ENCODE assay signal across 10 cellular contexts in the genomic region with DNA sequence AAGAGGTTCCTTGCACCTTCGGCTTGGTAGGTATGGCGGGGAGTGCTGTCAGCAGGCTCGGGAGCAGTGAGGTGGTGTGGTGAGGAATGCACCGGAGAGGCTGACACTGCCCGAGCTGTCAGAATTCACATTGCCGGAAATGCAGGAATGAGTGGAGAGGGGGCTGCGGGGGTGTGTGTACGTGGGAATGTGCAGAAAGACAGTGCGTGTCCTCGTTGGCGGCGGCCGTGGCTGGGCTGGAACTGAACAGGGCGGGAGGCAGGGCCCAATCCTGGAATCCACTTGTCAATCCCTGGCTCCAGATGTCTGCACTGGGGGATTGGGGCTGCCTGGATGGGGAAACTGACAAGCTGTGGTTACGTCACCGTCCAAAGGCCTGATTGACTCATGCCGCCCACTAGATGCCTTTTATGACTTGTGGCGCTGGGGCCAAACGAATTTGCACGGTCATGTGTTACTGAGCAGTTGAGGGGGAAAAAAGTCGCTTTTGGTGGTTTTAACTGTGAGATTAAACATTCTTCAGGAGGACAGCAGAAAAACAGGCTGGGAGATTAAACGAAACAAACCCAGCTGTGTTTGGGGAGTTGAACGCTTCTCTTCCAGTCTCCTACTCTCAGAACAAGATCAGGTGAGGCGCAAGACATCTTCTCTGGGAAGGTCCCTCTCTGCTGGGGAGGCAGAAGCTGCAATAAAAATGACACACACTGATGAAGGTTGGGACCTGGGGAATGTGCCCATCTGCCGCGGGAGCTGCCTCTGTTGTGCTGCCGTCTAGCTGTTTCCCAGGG.
DNase-seq lines count a peak whose midpoint lies in the region; ATAC-seq, FAIRE-seq and TF ChIP-seq lines count a peak whose summit lies in the region.
"Had no signal": no experiment of that assay in that cellular context is flagged by ENCODE, and none has a peak within 500 bp of the region (broad histone marks: within the 10 kb centered on the region; RNA-seq: fewer than 3 reads in every experiment).

No MANE protein-coding gene starts in this region.

- H3K27me3 ChIP-seq in K562 (ENCODE audit: control insufficient read depth in 2 of 2, insufficient read depth in 2 of 2, low read length in 2 of 2) (peaks cover 33 to 71% of the 10 kb centered on the region in 2 experiments; a peak in 4 of 5 replicates), tibial nerve (no peaks in the 10 kb centered on the region)

- peak; percentile 89 for DNase-seq in HS-27A (ENCODE audit: low read depth)
- DNase-seq in K562 (ENCODE audit: extremely low read depth in 1 of 4, low spot score in 3 of 4) = peak in 3 of 4 experiments; percentile 18 to 33 (median 19)
- DNase-seq in left colon = peak; percentile 25 to 43
- peak; percentile 50 to 70 for DNase-seq in tibial nerve (ENCODE audit: low spot score in 2 of 2)
- DNase-seq in GM12891 (ENCODE audit: insufficient read length, low spot score) = no peak
- no peak for DNase-seq in stimulated activated naive CD4-positive, alpha-beta T cell treated with Interleukin-2 at 50 U/mL for 16 hours (lab: John Stamatoyannopoulos, UW)
- no peak for DNase-seq in hippocampal formation (lab: John Stamatoyannopoulos, UW)
- DNase-seq in activated naive CD4-positive, alpha-beta T cell treated with Interleukin-2 at 50 U/mL for 16 hours = no peak
- DNase-seq: NCI-H1930, substantia nigra had no signal

- H3K27ac ChIP-seq in K562 (ENCODE audit: extremely low read depth, low read depth, low read length) (no peak overlapping the region), tibial nerve (peak overlapping the region in 1 of 4 donors; percentile 51)

- H3K4me3 ChIP-seq in K562 (no peak overlapping the region), tibial nerve (no peak overlapping the region)

- no peak overlapping the region for H3K4me2 ChIP-seq in K562 (ENCODE audit: insufficient read depth, low read length)

- H3K4me1 ChIP-seq in K562 (replicated peaks in 1 of 2; ENCODE audit: control insufficient read depth in 2 of 2, insufficient read depth in 2 of 2, low read length in 2 of 2) = no peaks in the 10 kb centered on the region; a peak in 1 of 5 replicates
- peaks cover 0 to 26% (median 3%) of the 10 kb centered on the region in 4 donors for H3K4me1 ChIP-seq in tibial nerve

- TF ChIP-seq RAD21 in K562 (CRISPR knock-in tag; conservative IDR thresholded peaks at IDR 0.05 in 1 of 2, IDR thresholded peaks at IDR 0.05 in 1 of 2) = no peak

- TF ChIP-seq CTCF in K562 (IDR thresholded peaks at IDR 0.05 in 2 of 3, conservative IDR thresholded peaks at IDR 0.05 in 1 of 3; ENCODE audit: insufficient read depth in 2 of 3, low read depth in 1 of 3, low read length in 3 of 3) = no peak
- TF ChIP-seq CTCF in tibial nerve (IDR thresholded peaks at IDR 0.05) = no peak

- H3K9me1 ChIP-seq in K562 (ENCODE audit: control insufficient read depth, insufficient read depth, low read length) = no peaks in the 10 kb centered on the region

- H4K20me1 ChIP-seq in K562 (replicated peaks; ENCODE audit: control insufficient read depth, insufficient read depth, low read length) = no peaks in the 10 kb centered on the region

- POLR2A ChIA-PET in K562 (lab: Yijun Ruan, JAX) = no interaction called here

- intact Hi-C loops in K562 (cut with micrococcal nuclease) = no loop called here
- intact Hi-C loops in left colon (cut with DNase I, micrococcal nuclease) = no loop called here

- H3K36me3 ChIP-seq in K562 (ENCODE audit: control insufficient read depth, insufficient read depth, low read length) = no peaks in the 10 kb centered on the region
- H3K36me3 ChIP-seq in tibial nerve = no peaks in the 10 kb centered on the region

- FAIRE-seq in K562 (lab: Jason Lieb, UNC) (no peak), GM12891 (lab: Jason Lieb, UNC) (no peak)

- no TSS peak for BruUV-seq in K562 (replicated peaks; lab: Mats Ljungman, UMichigan)

- TF ChIP-seq POLR2A in K562 (conservative IDR thresholded peaks at IDR 0.05) (no peak), tibial nerve (IDR thresholded peaks at IDR 0.05) (no peak), GM12891 (IDR thresholded peaks at IDR 0.05; ENCODE audit: low read depth, low read length) (no peak)

- WGBS in K562 (ENCODE audit: insufficient coverage, low coverage, missing lambda C conversion rate) = 4% methylated on average over 27 of the region's 27 CpGs
- 37 to 40% methylated on average over 26 to 27 of the region's 27 CpGs for WGBS in tibial nerve, 2 donors

- H2AFZ ChIP-seq in K562 (ENCODE audit: low read depth, low read length) = no peak overlapping the region

- no peaks in the 10 kb centered on the region for H3K9me3 ChIP-seq in K562 (replicated peaks; ENCODE audit: control insufficient read depth, insufficient read depth, low read depth, low read length)
- H3K9me3 ChIP-seq in tibial nerve = no peaks in the 10 kb centered on the region

- ATAC-seq in K562 = no peak
- ATAC-seq in left colon = no peak

- no peak overlapping the region for H3K9ac ChIP-seq in K562 (ENCODE audit: insufficient read depth in 1 of 2, low read depth in 2 of 2, low read length in 2 of 2)

- CTCF ChIA-PET in K562 (lab: Yijun Ruan, JAX; ENCODE audit: low intra/inter-chr PET ratio) = no interaction called here

- no peaks in the 10 kb centered on the region for H3K79me2 ChIP-seq in K562 (ENCODE audit: control insufficient read depth, insufficient read depth, low read length)

- TF ChIP-seq EP300 in K562 (IDR thresholded peaks at IDR 0.05; ENCODE audit: low read length) (no peak), tibial nerve (IDR thresholded peaks at IDR 0.05) (peak in 1 of 2 donors; percentile 59)

- in situ Hi-C loops in K562 (cut with MboI) = no loop called here

TF ChIP-seq in K562, 482 proteins besides CTCF, POLR2A, EP300 and RAD21 (continues in another document):
- TF ChIP-seq, protein P1, sequence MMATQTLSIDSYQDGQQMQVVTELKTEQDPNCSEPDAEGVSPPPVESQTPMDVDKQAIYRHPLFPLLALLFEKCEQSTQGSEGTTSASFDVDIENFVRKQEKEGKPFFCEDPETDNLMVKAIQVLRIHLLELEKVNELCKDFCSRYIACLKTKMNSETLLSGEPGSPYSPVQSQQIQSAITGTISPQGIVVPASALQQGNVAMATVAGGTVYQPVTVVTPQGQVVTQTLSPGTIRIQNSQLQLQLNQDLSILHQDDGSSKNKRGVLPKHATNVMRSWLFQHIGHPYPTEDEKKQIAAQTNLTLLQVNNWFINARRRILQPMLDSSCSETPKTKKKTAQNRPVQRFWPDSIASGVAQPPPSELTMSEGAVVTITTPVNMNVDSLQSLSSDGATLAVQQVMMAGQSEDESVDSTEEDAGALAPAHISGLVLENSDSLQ (IDR thresholded peaks at IDR 0.05) = 0 out of 2 replicates have a peak, but pooled peaks have one; percentile 7
- TF ChIP-seq FUS (optimal IDR thresholded peaks at IDR 0.05; ENCODE audit: low read depth, low read length) (no peak), EGR1 (conservative IDR thresholded peaks at IDR 0.05) (peak; percentile 83), ATF7 (IDR thresholded peaks at IDR 0.05) (peak; percentile 34; the same call in 1 of the 2 replicates), HMG20A (CRISPR knock-in tag; conservative IDR thresholded peaks at IDR 0.05) (no peak), PYGO2 (tag; IDR thresholded peaks at IDR 0.05) (no peak)
- TF ChIP-seq, protein P2, sequence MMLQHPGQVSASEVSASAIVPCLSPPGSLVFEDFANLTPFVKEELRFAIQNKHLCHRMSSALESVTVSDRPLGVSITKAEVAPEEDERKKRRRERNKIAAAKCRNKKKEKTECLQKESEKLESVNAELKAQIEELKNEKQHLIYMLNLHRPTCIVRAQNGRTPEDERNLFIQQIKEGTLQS (IDR thresholded peaks at IDR 0.05) = peak; percentile 75
- TF ChIP-seq, protein P2 (CRISPR knock-in tag; conservative IDR thresholded peaks at IDR 0.05) = no peak

TF ChIP-seq in GM12891, 5 proteins besides CTCF, POLR2A, EP300 and RAD21:
- TF ChIP-seq PAX5 (IDR thresholded peaks at IDR 0.05; ENCODE audit: insufficient read depth, low read length, severe bottlenecking) = no peak
- no peak for TF ChIP-seq SPI1 (IDR thresholded peaks at IDR 0.05; ENCODE audit: low read depth, low read length)
- TF ChIP-seq TAF1 (IDR thresholded peaks at IDR 0.05; ENCODE audit: low read depth, low read length) = no peak

Comparison
In these comparisons a context has a peak if more than half of its experiments do, and no peak if none do; other contexts are left out.
1. DNase-seq: peak in HS-27A (single experiment), K562 (3 of 4), left colon (2 of 2) and tibial nerve (2 of 2); none in GM12891 (single experiment), stimulated activated naive CD4-positive, alpha-beta T cell treated with Interleukin-2 at 50 U/mL for 16 hours (single experiment), hippocampal formation (0 of 2) and activated naive CD4-positive, alpha-beta T cell treated with Interleukin-2 at 50 U/mL for 16 hours (single experiment).